1 cellular context compared by ENCODE assay signal in genomic region chr12:7189398-7190267, GRCh38.
TF ChIP-seq lines count a peak whose summit lies in the region.

Gene PEX5 (plus strand): TSS chr12:7189686. CDS start chr12:7190378, 692 bp downstream.

TF ChIP-seq in K562, 482 proteins besides CTCF, POLR2A, EP300 and RAD21 (continued from another document and continues in another):
- TF ChIP-seq AFF4 (CRISPR knock-in tag; IDR thresholded peaks at IDR 0.05) (no peak), POLR2AphosphoS5 (IDR thresholded peaks at IDR 0.05; ENCODE audit: control insufficient read depth, insufficient read depth, low read depth, low read length) (no peak), ZNF75A (CRISPR knock-in tag; IDR thresholded peaks at IDR 0.05) (no peak), CBX2 (IDR thresholded peaks at IDR 0.05; ENCODE audit: insufficient read depth, low read length, poor library complexity, severe bottlenecking) (no peak), SPI1 (IDR thresholded peaks at IDR 0.05; ENCODE audit: borderline replicate concordance, low read depth, low read length) (peak; percentile 44; the same call in 1 of the 2 replicates), CBFA2T3 (IDR thresholded peaks at IDR 0.05) (no peak), MCM3 (IDR thresholded peaks at IDR 0.05) (no peak), KDM5B (IDR thresholded peaks at IDR 0.05; ENCODE audit: insufficient replicate concordance, low read depth, low read length) (peak; percentile 14), MCM7 (IDR thresholded peaks at IDR 0.05) (no peak), HIVEP1 (CRISPR knock-in tag; IDR thresholded peaks at IDR 0.05) (no peak), RBBP5 (IDR thresholded peaks at IDR 0.05; ENCODE audit: borderline replicate concordance, insufficient read depth, low read length, poor library complexity, severe bottlenecking) (peak; percentile 39), KDM2B (CRISPR knock-in tag; IDR thresholded peaks at IDR 0.05) (no peak), SMAD3 (CRISPR knock-in tag; conservative IDR thresholded peaks at IDR 0.05) (no peak), HOXB6 (CRISPR knock-in tag; IDR thresholded peaks at IDR 0.05; ENCODE audit: borderline replicate concordance) (no peak), IRF9 (tag; IDR thresholded peaks at IDR 0.05) (no peak), MED1 (CRISPR knock-in tag; IDR thresholded peaks at IDR 0.05; ENCODE audit: borderline replicate concordance) (no peak), ZNF407 (IDR thresholded peaks at IDR 0.05; ENCODE audit: low read depth) (no peak), CUX1 (CRISPR knock-in tag; IDR thresholded peaks at IDR 0.05) (no peak), MTA3 (IDR thresholded peaks at IDR 0.05; ENCODE audit: borderline replicate concordance) (no peak), CREM (IDR thresholded peaks at IDR 0.05; ENCODE audit: low read depth) (peak; percentile 49; the same call in 1 of the 2 replicates), ZNF274 (IDR thresholded peaks at IDR 0.05; ENCODE audit: borderline replicate concordance, low read depth, low read length) (no peak), STAT6 (CRISPR knock-in tag; IDR thresholded peaks at IDR 0.05) (no peak), BCOR (IDR thresholded peaks at IDR 0.05) (0 out of 2 replicates have a peak, but pooled peaks have one; percentile 58), RCOR1 (IDR thresholded peaks at IDR 0.05; ENCODE audit: borderline replicate concordance in 1 of 2, low read depth in 2 of 2, low read length in 2 of 2) (peak in 1 of 2 experiments; percentile 28; a peak in 1 of 4 replicates), RAD51 (IDR thresholded peaks at IDR 0.05; ENCODE audit: borderline replicate concordance, low read depth) (no peak)
